In the genomic region with DNA sequence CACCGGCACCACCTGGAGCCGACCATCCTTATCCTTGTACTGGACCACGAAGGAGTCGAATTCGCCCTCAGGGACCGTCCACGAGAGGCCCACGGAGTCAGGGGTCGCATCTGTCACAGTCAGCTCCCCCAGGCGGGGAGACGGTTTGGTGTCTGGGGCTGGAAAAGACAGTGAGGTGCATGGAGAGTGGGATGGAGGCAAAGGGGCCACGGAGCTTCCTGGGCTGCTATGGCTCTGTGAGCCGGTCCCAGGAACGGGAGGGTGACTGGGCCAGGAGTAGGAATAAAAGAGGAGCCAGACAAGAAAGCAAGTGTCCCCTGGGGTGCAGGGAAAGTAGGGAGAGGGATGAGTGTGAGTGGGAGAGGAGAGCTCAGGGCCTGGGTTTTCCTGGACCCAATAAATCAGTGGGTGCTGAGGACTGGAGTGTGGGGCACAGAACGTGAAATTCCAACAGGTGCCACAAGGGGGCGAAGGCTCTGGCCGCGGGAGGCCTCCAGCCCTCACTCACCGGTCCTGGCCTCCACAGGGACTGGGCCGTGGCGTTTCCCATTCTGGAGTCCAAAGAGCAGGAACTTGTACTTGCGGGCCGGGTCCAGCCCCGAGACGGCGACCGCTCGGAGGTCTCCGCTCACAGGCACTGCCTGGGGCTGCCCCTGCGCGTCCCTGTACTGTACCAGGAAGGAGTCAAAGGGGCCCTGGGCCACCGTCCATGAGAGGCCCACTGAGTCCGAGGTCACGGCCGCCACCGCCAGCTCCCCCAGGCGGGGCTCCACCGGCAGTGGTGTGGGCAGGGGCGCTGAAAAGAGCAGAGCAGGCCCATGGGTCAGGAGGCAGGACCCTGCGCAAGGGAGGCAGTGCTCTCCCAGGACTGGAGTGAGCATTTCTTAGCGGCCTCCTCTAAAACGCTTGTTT, we compare ENCODE assay signal across 1 cellular context.
TF ChIP-seq lines count a peak whose summit lies in the region.

No MANE protein-coding gene starts in this region.

TF ChIP-seq in HepG2, 621 proteins besides CTCF, POLR2A, EP300 and RAD21 (continued from another document and continues in another):
- TF ChIP-seq, protein P1, sequence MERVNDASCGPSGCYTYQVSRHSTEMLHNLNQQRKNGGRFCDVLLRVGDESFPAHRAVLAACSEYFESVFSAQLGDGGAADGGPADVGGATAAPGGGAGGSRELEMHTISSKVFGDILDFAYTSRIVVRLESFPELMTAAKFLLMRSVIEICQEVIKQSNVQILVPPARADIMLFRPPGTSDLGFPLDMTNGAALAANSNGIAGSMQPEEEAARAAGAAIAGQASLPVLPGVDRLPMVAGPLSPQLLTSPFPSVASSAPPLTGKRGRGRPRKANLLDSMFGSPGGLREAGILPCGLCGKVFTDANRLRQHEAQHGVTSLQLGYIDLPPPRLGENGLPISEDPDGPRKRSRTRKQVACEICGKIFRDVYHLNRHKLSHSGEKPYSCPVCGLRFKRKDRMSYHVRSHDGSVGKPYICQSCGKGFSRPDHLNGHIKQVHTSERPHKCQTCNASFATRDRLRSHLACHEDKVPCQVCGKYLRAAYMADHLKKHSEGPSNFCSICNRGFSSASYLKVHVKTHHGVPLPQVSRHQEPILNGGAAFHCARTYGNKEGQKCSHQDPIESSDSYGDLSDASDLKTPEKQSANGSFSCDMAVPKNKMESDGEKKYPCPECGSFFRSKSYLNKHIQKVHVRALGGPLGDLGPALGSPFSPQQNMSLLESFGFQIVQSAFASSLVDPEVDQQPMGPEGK (CRISPR knock-in tag; IDR thresholded peaks at IDR 0.05), result peak; percentile 81
- TF ChIP-seq, protein P2, sequence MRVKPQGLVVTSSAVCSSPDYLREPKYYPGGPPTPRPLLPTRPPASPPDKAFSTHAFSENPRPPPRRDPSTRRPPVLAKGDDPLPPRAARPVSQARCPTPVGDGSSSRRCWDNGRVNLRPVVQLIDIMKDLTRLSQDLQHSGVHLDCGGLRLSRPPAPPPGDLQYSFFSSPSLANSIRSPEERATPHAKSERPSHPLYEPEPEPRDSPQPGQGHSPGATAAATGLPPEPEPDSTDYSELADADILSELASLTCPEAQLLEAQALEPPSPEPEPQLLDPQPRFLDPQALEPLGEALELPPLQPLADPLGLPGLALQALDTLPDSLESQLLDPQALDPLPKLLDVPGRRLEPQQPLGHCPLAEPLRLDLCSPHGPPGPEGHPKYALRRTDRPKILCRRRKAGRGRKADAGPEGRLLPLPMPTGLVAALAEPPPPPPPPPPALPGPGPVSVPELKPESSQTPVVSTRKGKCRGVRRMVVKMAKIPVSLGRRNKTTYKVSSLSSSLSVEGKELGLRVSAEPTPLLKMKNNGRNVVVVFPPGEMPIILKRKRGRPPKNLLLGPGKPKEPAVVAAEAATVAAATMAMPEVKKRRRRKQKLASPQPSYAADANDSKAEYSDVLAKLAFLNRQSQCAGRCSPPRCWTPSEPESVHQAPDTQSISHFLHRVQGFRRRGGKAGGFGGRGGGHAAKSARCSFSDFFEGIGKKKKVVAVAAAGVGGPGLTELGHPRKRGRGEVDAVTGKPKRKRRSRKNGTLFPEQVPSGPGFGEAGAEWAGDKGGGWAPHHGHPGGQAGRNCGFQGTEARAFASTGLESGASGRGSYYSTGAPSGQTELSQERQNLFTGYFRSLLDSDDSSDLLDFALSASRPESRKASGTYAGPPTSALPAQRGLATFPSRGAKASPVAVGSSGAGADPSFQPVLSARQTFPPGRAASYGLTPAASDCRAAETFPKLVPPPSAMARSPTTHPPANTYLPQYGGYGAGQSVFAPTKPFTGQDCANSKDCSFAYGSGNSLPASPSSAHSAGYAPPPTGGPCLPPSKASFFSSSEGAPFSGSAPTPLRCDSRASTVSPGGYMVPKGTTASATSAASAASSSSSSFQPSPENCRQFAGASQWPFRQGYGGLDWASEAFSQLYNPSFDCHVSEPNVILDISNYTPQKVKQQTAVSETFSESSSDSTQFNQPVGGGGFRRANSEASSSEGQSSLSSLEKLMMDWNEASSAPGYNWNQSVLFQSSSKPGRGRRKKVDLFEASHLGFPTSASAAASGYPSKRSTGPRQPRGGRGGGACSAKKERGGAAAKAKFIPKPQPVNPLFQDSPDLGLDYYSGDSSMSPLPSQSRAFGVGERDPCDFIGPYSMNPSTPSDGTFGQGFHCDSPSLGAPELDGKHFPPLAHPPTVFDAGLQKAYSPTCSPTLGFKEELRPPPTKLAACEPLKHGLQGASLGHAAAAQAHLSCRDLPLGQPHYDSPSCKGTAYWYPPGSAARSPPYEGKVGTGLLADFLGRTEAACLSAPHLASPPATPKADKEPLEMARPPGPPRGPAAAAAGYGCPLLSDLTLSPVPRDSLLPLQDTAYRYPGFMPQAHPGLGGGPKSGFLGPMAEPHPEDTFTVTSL (CRISPR knock-in tag; IDR thresholded peaks at IDR 0.05; ENCODE audit: borderline replicate concordance), result no peak; the same call in 1 of the 2 replicates
- TF ChIP-seq, protein P3, sequence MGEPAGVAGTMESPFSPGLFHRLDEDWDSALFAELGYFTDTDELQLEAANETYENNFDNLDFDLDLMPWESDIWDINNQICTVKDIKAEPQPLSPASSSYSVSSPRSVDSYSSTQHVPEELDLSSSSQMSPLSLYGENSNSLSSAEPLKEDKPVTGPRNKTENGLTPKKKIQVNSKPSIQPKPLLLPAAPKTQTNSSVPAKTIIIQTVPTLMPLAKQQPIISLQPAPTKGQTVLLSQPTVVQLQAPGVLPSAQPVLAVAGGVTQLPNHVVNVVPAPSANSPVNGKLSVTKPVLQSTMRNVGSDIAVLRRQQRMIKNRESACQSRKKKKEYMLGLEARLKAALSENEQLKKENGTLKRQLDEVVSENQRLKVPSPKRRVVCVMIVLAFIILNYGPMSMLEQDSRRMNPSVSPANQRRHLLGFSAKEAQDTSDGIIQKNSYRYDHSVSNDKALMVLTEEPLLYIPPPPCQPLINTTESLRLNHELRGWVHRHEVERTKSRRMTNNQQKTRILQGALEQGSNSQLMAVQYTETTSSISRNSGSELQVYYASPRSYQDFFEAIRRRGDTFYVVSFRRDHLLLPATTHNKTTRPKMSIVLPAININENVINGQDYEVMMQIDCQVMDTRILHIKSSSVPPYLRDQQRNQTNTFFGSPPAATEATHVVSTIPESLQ (CRISPR knock-in tag; conservative IDR thresholded peaks at IDR 0.05), result no peak; the same call in 1 of the 2 replicates
- TF ChIP-seq, protein P4, sequence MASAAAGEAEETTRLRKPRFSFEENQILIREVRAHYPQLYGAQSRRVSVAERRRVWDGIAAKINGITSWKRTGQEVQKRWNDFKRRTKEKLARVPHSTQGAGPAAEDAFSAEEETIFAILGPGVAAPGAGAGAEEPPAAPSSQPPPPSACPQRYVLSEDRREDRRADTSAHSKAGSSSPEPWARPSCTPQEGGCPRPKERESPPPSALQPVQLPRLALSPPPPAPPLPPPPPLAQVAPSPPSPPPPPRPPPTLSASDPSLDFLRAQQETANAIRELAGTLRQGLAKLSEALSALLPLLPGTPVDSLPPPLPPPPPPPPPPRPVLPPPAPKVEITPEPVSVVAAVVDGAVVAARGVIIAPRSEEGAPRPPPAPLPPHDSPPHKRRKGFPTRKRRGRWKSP (CRISPR knock-in tag; IDR thresholded peaks at IDR 0.05), result peak; percentile 75; the same call in 1 of the 2 replicates
- TF ChIP-seq ZNF350 (CRISPR knock-in tag; IDR thresholded peaks at IDR 0.05; ENCODE audit: borderline replicate concordance, low read depth) (peak; percentile 86; the same call in 1 of the 2 replicates), NCOR1 (IDR thresholded peaks at IDR 0.05; ENCODE audit: borderline replicate concordance, low read length) (no peak), ZNF441 (CRISPR knock-in tag; IDR thresholded peaks at IDR 0.05; ENCODE audit: borderline replicate concordance) (0 out of 2 replicates have a peak, but pooled peaks have one; percentile 31), ATF1 (CRISPR knock-in tag; IDR thresholded peaks at IDR 0.05) (no peak), CREM (IDR thresholded peaks at IDR 0.05) (no peak), CREM (CRISPR knock-in tag; IDR thresholded peaks at IDR 0.05) (no peak), ZNF484 (CRISPR knock-in tag; IDR thresholded peaks at IDR 0.05; ENCODE audit: borderline replicate concordance, low read depth) (no peak), ELF4 (CRISPR knock-in tag; IDR thresholded peaks at IDR 0.05; ENCODE audit: borderline replicate concordance) (no peak), CENPT (CRISPR knock-in tag; IDR thresholded peaks at IDR 0.05; ENCODE audit: low read depth) (no peak), HIVEP1 (CRISPR knock-in tag; IDR thresholded peaks at IDR 0.05) (no peak; the same call in 1 of the 2 replicates), ZZZ3 (CRISPR knock-in tag; IDR thresholded peaks at IDR 0.05; ENCODE audit: borderline replicate concordance) (peak; percentile 68; the same call in 1 of the 2 replicates), SRSF9 (IDR thresholded peaks at IDR 0.05; ENCODE audit: borderline replicate concordance, insufficient read depth, low read depth, low read length, poor library complexity, severe bottlenecking) (no peak), ARID2 (CRISPR knock-in tag; IDR thresholded peaks at IDR 0.05; ENCODE audit: borderline replicate concordance) (peak; percentile 73; the same call in 1 of the 2 replicates), ZNF264 (CRISPR knock-in tag; IDR thresholded peaks at IDR 0.05) (peak; percentile 78), ELF3 (CRISPR knock-in tag; IDR thresholded peaks at IDR 0.05) (peak; percentile 77), MAFF (IDR thresholded peaks at IDR 0.05; ENCODE audit: low read depth, low read length) (no peak), NR2F6 (IDR thresholded peaks at IDR 0.05) (no peak), NR2F6 (CRISPR knock-in tag; IDR thresholded peaks at IDR 0.05) (peak; percentile 75), ZNF138 (CRISPR knock-in tag; IDR thresholded peaks at IDR 0.05; ENCODE audit: low read depth) (no peak), ZFX (CRISPR knock-in tag; IDR thresholded peaks at IDR 0.05; ENCODE audit: low read depth) (peak; percentile 97), MEIS1 (CRISPR knock-in tag; IDR thresholded peaks at IDR 0.05; ENCODE audit: borderline replicate concordance) (0 out of 2 replicates have a peak, but pooled peaks have one; percentile 57)
- TF ChIP-seq, protein P5, sequence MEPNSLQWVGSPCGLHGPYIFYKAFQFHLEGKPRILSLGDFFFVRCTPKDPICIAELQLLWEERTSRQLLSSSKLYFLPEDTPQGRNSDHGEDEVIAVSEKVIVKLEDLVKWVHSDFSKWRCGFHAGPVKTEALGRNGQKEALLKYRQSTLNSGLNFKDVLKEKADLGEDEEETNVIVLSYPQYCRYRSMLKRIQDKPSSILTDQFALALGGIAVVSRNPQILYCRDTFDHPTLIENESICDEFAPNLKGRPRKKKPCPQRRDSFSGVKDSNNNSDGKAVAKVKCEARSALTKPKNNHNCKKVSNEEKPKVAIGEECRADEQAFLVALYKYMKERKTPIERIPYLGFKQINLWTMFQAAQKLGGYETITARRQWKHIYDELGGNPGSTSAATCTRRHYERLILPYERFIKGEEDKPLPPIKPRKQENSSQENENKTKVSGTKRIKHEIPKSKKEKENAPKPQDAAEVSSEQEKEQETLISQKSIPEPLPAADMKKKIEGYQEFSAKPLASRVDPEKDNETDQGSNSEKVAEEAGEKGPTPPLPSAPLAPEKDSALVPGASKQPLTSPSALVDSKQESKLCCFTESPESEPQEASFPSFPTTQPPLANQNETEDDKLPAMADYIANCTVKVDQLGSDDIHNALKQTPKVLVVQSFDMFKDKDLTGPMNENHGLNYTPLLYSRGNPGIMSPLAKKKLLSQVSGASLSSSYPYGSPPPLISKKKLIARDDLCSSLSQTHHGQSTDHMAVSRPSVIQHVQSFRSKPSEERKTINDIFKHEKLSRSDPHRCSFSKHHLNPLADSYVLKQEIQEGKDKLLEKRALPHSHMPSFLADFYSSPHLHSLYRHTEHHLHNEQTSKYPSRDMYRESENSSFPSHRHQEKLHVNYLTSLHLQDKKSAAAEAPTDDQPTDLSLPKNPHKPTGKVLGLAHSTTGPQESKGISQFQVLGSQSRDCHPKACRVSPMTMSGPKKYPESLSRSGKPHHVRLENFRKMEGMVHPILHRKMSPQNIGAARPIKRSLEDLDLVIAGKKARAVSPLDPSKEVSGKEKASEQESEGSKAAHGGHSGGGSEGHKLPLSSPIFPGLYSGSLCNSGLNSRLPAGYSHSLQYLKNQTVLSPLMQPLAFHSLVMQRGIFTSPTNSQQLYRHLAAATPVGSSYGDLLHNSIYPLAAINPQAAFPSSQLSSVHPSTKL (CRISPR knock-in tag; IDR thresholded peaks at IDR 0.05), result peak; percentile 70; the same call in 1 of the 2 replicates
- TF ChIP-seq, protein P6, sequence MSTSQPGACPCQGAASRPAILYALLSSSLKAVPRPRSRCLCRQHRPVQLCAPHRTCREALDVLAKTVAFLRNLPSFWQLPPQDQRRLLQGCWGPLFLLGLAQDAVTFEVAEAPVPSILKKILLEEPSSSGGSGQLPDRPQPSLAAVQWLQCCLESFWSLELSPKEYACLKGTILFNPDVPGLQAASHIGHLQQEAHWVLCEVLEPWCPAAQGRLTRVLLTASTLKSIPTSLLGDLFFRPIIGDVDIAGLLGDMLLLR (CRISPR knock-in tag; IDR thresholded peaks at IDR 0.05), result peak; percentile 22; the same call in 1 of the 2 replicates
- TF ChIP-seq, protein P7, sequence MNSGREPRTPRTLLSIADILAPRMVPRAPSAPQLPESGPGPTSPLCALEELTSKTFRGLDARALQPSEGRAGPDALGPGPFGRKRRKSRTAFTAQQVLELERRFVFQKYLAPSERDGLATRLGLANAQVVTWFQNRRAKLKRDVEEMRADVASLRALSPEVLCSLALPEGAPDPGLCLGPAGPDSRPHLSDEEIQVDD (CRISPR knock-in tag; IDR thresholded peaks at IDR 0.05; ENCODE audit: borderline replicate concordance), result no peak
- TF ChIP-seq, protein P8, sequence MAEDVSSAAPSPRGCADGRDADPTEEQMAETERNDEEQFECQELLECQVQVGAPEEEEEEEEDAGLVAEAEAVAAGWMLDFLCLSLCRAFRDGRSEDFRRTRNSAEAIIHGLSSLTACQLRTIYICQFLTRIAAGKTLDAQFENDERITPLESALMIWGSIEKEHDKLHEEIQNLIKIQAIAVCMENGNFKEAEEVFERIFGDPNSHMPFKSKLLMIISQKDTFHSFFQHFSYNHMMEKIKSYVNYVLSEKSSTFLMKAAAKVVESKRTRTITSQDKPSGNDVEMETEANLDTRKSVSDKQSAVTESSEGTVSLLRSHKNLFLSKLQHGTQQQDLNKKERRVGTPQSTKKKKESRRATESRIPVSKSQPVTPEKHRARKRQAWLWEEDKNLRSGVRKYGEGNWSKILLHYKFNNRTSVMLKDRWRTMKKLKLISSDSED (CRISPR knock-in tag; IDR thresholded peaks at IDR 0.05), result no peak
- TF ChIP-seq, protein P9, sequence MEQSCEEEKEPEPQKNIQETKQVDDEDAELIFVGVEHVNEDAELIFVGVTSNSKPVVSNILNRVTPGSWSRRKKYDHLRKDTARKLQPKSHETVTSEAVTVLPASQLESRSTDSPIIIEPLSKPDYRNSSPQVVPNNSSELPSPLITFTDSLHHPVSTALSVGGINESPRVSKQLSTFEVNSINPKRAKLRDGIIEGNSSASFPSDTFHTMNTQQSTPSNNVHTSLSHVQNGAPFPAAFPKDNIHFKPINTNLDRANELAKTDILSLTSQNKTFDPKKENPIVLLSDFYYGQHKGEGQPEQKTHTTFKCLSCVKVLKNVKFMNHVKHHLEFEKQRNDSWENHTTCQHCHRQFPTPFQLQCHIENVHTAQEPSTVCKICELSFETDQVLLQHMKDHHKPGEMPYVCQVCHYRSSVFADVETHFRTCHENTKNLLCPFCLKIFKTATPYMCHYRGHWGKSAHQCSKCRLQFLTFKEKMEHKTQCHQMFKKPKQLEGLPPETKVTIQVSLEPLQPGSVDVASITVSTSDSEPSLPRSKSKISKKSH (CRISPR knock-in tag; IDR thresholded peaks at IDR 0.05; ENCODE audit: borderline replicate concordance), result no peak
- TF ChIP-seq, protein P10, sequence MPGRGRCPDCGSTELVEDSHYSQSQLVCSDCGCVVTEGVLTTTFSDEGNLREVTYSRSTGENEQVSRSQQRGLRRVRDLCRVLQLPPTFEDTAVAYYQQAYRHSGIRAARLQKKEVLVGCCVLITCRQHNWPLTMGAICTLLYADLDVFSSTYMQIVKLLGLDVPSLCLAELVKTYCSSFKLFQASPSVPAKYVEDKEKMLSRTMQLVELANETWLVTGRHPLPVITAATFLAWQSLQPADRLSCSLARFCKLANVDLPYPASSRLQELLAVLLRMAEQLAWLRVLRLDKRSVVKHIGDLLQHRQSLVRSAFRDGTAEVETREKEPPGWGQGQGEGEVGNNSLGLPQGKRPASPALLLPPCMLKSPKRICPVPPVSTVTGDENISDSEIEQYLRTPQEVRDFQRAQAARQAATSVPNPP (CRISPR knock-in tag; IDR thresholded peaks at IDR 0.05), result no peak
